ENCODE assay signal across 14 cellular contexts in genomic region chr20:50404419-50405234, GRCh38.
A peak's percentile ranks its signal among the peaks of the same experiment; 100 is the strongest.
DNase-seq lines count a peak whose midpoint lies in the region; ATAC-seq and TF ChIP-seq lines count a peak whose summit lies in the region.
"Had no signal": no experiment of that assay in that cellular context is flagged by ENCODE, and none has a peak within 500 bp of the region (broad histone marks: within the 10 kb centered on the region; RNA-seq: fewer than 3 reads in every experiment).

No MANE protein-coding gene starts in this region.

- H3K9me3 ChIP-seq in parathyroid adenoma (ENCODE audit: control insufficient read depth, low read length) = no peaks in the 10 kb centered on the region
- no peaks in the 10 kb centered on the region for H3K9me3 ChIP-seq in upper lobe of right lung
- H3K9me3 ChIP-seq: HAP-1, SJCRH30 had no signal

- no peak overlapping the region for H3K9ac ChIP-seq in parathyroid adenoma

- intact Hi-C loops in upper lobe of right lung (cut with DNase I) = no loop called here

- H3K27ac ChIP-seq in coronary artery (peak overlapping the region; percentile 72 to 98), parathyroid adenoma (no peak overlapping the region), upper lobe of right lung (peak overlapping the region; percentile 58)
- H3K27ac ChIP-seq: SJCRH30 had no signal

- no peak for ATAC-seq in activated T-helper 17 cell treated with anti-CD3 and anti-CD28 coated beads, Interleukin-2, amount 50 U/mL, for 72 hours (replicated peaks)
- ATAC-seq in upper lobe of right lung (no peak), HG03565 (IDR thresholded peaks at IDR 0.05; ENCODE audit: unreplicated experiment) (no peak), GM19455 (IDR thresholded peaks at IDR 0.05; ENCODE audit: unreplicated experiment) (no peak)

- no peak overlapping the region for H3K4me2 ChIP-seq in parathyroid adenoma (ENCODE audit: low read length)

- peaks cover 20% of the 10 kb centered on the region for H3K27me3 Mint-ChIP-seq in activated T-helper 17 cell treated with anti-CD3 and anti-CD28 coated beads, Interleukin-2, amount 50 U/mL, for 72 hours
- H3K27me3 Mint-ChIP-seq: CD4-positive, alpha-beta T cell had no signal

- H3K4me3 Mint-ChIP-seq in activated T-helper 17 cell treated with anti-CD3 and anti-CD28 coated beads, Interleukin-2, amount 50 U/mL, for 72 hours = no peak overlapping the region
- H3K4me3 Mint-ChIP-seq: B cell; CD4-positive, alpha-beta T cell had no signal

- H3K4me1 ChIP-seq in parathyroid adenoma (peaks cover 4% of the 10 kb centered on the region), upper lobe of right lung (peaks cover 31% of the 10 kb centered on the region)
- H3K4me1 ChIP-seq: SJCRH30 had no signal

- H3K36me3 ChIP-seq in parathyroid adenoma (ENCODE audit: control insufficient read depth, insufficient read depth, low read length) (no peaks in the 10 kb centered on the region), upper lobe of right lung (no peaks in the 10 kb centered on the region)
- H3K36me3 ChIP-seq: HAP-1, SJCRH30 had no signal

- H3K36me3 Mint-ChIP-seq in activated T-helper 17 cell treated with anti-CD3 and anti-CD28 coated beads, Interleukin-2, amount 50 U/mL, for 72 hours (ENCODE audit: low read depth) = no peaks in the 10 kb centered on the region

- H2AFZ ChIP-seq in parathyroid adenoma = peak overlapping the region; percentile 72

- TF ChIP-seq CTCF in coronary artery (IDR thresholded peaks at IDR 0.05) = no peak
- no peak for TF ChIP-seq CTCF in parathyroid adenoma (IDR thresholded peaks at IDR 0.05)
- no peak for TF ChIP-seq CTCF in upper lobe of right lung (IDR thresholded peaks at IDR 0.05)

- no peaks in the 10 kb centered on the region for H3K4me1 Mint-ChIP-seq in activated T-helper 17 cell treated with anti-CD3 and anti-CD28 coated beads, Interleukin-2, amount 50 U/mL, for 72 hours
- H3K4me1 Mint-ChIP-seq: B cell had no signal

- H3K79me2 ChIP-seq in parathyroid adenoma = no peaks in the 10 kb centered on the region

- H3K27ac Mint-ChIP-seq in activated T-helper 17 cell treated with anti-CD3 and anti-CD28 coated beads, Interleukin-2, amount 50 U/mL, for 72 hours = peak overlapping the region; percentile 23
- H3K27ac Mint-ChIP-seq: B cell; CD4-positive, alpha-beta T cell had no signal

- H3K27me3 ChIP-seq in parathyroid adenoma (ENCODE audit: control insufficient read depth, insufficient read depth, low read length) (no peaks in the 10 kb centered on the region), upper lobe of right lung (no peaks in the 10 kb centered on the region)

- no peaks in the 10 kb centered on the region for H3K9me3 Mint-ChIP-seq in activated T-helper 17 cell treated with anti-CD3 and anti-CD28 coated beads, Interleukin-2, amount 50 U/mL, for 72 hours
- H3K9me3 Mint-ChIP-seq: CD4-positive, alpha-beta T cell had no signal

- no peak overlapping the region for H3K4me3 ChIP-seq in coronary artery
- no peak overlapping the region for H3K4me3 ChIP-seq in parathyroid adenoma (ENCODE audit: low read depth, low read length)
- no peak overlapping the region for H3K4me3 ChIP-seq in upper lobe of right lung
- H3K4me3 ChIP-seq: HAP-1, SJCRH30 had no signal

- DNase-seq in coronary artery (ENCODE audit: low spot score) = no peak
- no peak for DNase-seq in upper lobe of right lung
- no peak for DNase-seq in OCI-M2 (lab: John Stamatoyannopoulos, UW; ENCODE audit: unreplicated experiment)
- DNase-seq: CD4-positive, alpha-beta T cell; NCI-H187 treated with DMSO at 0.1 percent for 48 hours; NCI-H69; RPMI8226; SJCRH30 had no signal
